ENCODE assay signal across 1 cellular context in genomic region chr19:5695649-5696195, GRCh38.
TF ChIP-seq lines count a peak whose summit lies in the region.

No MANE protein-coding gene starts in this region.

TF ChIP-seq in GM23338, 12 proteins besides CTCF, POLR2A, EP300 and RAD21 (continued from another document):
- TF ChIP-seq ZNF462 (CRISPR knock-in tag; IDR thresholded peaks at IDR 0.05) (no peak), ETS1 (IDR thresholded peaks at IDR 0.05) (no peak), REST (IDR thresholded peaks at IDR 0.05; ENCODE audit: unreplicated experiment) (no peak), ZNF331 (CRISPR knock-in tag; IDR thresholded peaks at IDR 0.05; ENCODE audit: low read depth) (no peak), EZH2phosphoT487 (IDR thresholded peaks at IDR 0.05; ENCODE audit: unreplicated experiment) (no peak), CREB1 (CRISPR knock-in tag; IDR thresholded peaks at IDR 0.05; ENCODE audit: low read depth) (no peak), NANOG (IDR thresholded peaks at IDR 0.05; ENCODE audit: borderline replicate concordance) (no peak), EZH2 (IDR thresholded peaks at IDR 0.05; ENCODE audit: low read depth, unreplicated experiment) (no peak), ZNF114 (CRISPR knock-in tag; IDR thresholded peaks at IDR 0.05) (no peak), JUNB (IDR thresholded peaks at IDR 0.05; ENCODE audit: unreplicated experiment) (no peak)
